ENCODE assay signal across 8 cellular contexts in genomic region chr12:26884765-26885576, GRCh38. TPM values are rescaled to one million over a fixed set of nuclear protein-coding genes. Genes with fewer than 3 reads are reported as not detected.
DNase-seq lines count a peak whose midpoint lies in the region; ATAC-seq and TF ChIP-seq lines count a peak whose summit lies in the region.

No MANE protein-coding gene starts in this region.

- no peaks in the 10 kb centered on the region for H3K79me2 ChIP-seq in GM23248 (ENCODE audit: insufficient read depth)

- H3K27ac Mint-ChIP-seq in activated T-helper 17 cell treated with anti-CD3 and anti-CD28 coated beads, Interleukin-2, amount 50 U/mL, for 72 hours = no peak overlapping the region

- DNase-seq in DMS79 (lab: John Stamatoyannopoulos, UW) (peak; percentile 88), GM23248 (peak; percentile 83), M059J (ENCODE audit: low read depth) (peak; percentile 76), RWPE2 (ENCODE audit: low spot score) (peak; percentile 46), fibroblast of the aortic adventitia (ENCODE audit: low read depth) (peak; percentile 85), non-pigmented ciliary epithelial cell (ENCODE audit: low read depth) (peak; percentile 30), stromal cell of bone marrow (ENCODE audit: low read depth) (peak; percentile 61)

- H3K27me3 ChIP-seq in GM23248 (replicated peaks; ENCODE audit: insufficient read depth) (no peaks in the 10 kb centered on the region; the same call in 1 of the 2 replicates), RWPE2 (ENCODE audit: insufficient read depth, poor library complexity, severe bottlenecking) (no peaks in the 10 kb centered on the region)

- H3K4me3 Mint-ChIP-seq in activated T-helper 17 cell treated with anti-CD3 and anti-CD28 coated beads, Interleukin-2, amount 50 U/mL, for 72 hours = peak overlapping the region; percentile 11

- WGBS in GM23248 (ENCODE audit: low coverage in 1 of 2, low lambda C conversion rate in 2 of 2, missing lambda C conversion rate in 2 of 2), 2 experiments = 7% methylated on average over 16 of the region's 16 CpGs

- peaks cover 11% of the 10 kb centered on the region for H3K27me3 Mint-ChIP-seq in activated T-helper 17 cell treated with anti-CD3 and anti-CD28 coated beads, Interleukin-2, amount 50 U/mL, for 72 hours

- H3K4me2 ChIP-seq in GM23248 (ENCODE audit: unreplicated experiment) = peak overlapping the region; percentile 65

- H3K4me1 ChIP-seq in GM23248 (ENCODE audit: insufficient read depth) (no peaks in the 10 kb centered on the region), RWPE2 (ENCODE audit: insufficient read depth, poor library complexity, severe bottlenecking) (no peaks in the 10 kb centered on the region)

- peaks cover 6% of the 10 kb centered on the region; the same call in 1 of the 2 replicates for H3F3A ChIP-seq in GM23248 (ENCODE audit: insufficient read depth)

- in situ Hi-C loops in GM23248 (cut with MboI) = no loop called here

- H3K4me3 ChIP-seq in GM23248 (no peak overlapping the region), RWPE2 (ENCODE audit: severe bottlenecking) (no peak overlapping the region), fibroblast of the aortic adventitia (ENCODE audit: low read depth, low read length) (no peak overlapping the region)

- no peaks in the 10 kb centered on the region for H3K36me3 Mint-ChIP-seq in activated T-helper 17 cell treated with anti-CD3 and anti-CD28 coated beads, Interleukin-2, amount 50 U/mL, for 72 hours (ENCODE audit: low read depth)

- peaks cover 8% of the 10 kb centered on the region for H3K4me1 Mint-ChIP-seq in activated T-helper 17 cell treated with anti-CD3 and anti-CD28 coated beads, Interleukin-2, amount 50 U/mL, for 72 hours

- no peak overlapping the region for H3K9ac ChIP-seq in GM23248

- H3K27ac ChIP-seq in GM23248 = no peak overlapping the region
- no peak overlapping the region for H3K27ac ChIP-seq in RWPE2 (ENCODE audit: poor library complexity, severe bottlenecking)

- H4K20me1 ChIP-seq in GM23248 (ENCODE audit: insufficient read depth) = no peaks in the 10 kb centered on the region

- no peak overlapping the region for H2AFZ ChIP-seq in GM23248

- peak; percentile 86 for TF ChIP-seq CTCF in RWPE2 (IDR thresholded peaks at IDR 0.05; ENCODE audit: poor library complexity, severe bottlenecking)
- peak; percentile 95 for TF ChIP-seq CTCF in fibroblast of the aortic adventitia (IDR thresholded peaks at IDR 0.05; ENCODE audit: insufficient read depth, low read length)

- no peaks in the 10 kb centered on the region for H3K9me3 ChIP-seq in GM23248 (ENCODE audit: low read depth)
- H3K9me3 ChIP-seq in RWPE2 (ENCODE audit: severe bottlenecking) = no peaks in the 10 kb centered on the region

- H3K9me2 ChIP-seq in GM23248 (ENCODE audit: insufficient read depth) = no peaks in the 10 kb centered on the region

- peak; percentile 67 for ATAC-seq in RWPE2 (ENCODE audit: low read depth)
- peak; percentile 90 for ATAC-seq in activated T-helper 17 cell treated with anti-CD3 and anti-CD28 coated beads, Interleukin-2, amount 50 U/mL, for 72 hours (replicated peaks)

- no peaks in the 10 kb centered on the region for H3K9me3 Mint-ChIP-seq in activated T-helper 17 cell treated with anti-CD3 and anti-CD28 coated beads, Interleukin-2, amount 50 U/mL, for 72 hours

- H3K36me3 ChIP-seq in GM23248 (ENCODE audit: low read depth) = no peaks in the 10 kb centered on the region
- H3K36me3 ChIP-seq in RWPE2 (ENCODE audit: low read depth) = no peaks in the 10 kb centered on the region

RNA-seq across cellular contexts. Expression of gene ITPR2, which starts 52.0 kb away (rescaled TPM):
- total RNA-seq in GM23248 (2014; rRNA removed; shearing (Covaris generic)) = 9.1 and 9.2 TPM in 2 replicates
- 3.6 and 5.0 TPM in 2 replicates for polyA plus RNA-seq in GM23248 (2016; fragmentation: Nextera tagmentation; extraction: Ambion mirVana)
- total RNA-seq in M059J (2014; rRNA removed; shearing (Covaris generic)) = 9.6 and 13.6 TPM in 2 replicates
- total RNA-seq in activated T-helper 17 cell treated with anti-CD3 and anti-CD28 coated beads, Interleukin-2, amount 50 U/mL, for 72 hours = 10 to 100 TPM; 37.1 to 48.2 TPM
- 15.5 and 79.5 TPM in 2 replicates for total RNA-seq in fibroblast of the aortic adventitia (ENCODE audit: low replicate concordance)

RNA-seq across cellular contexts. Expression of gene INTS13, which starts 52.8 kb away (rescaled TPM):
- 31.6 and 49.7 TPM in 2 replicates for total RNA-seq in GM23248 (2014; rRNA removed; shearing (Covaris generic))
- polyA plus RNA-seq in GM23248 (2016; fragmentation: Nextera tagmentation; extraction: Ambion mirVana) = 27.5 and 28.9 TPM in 2 replicates
- 44.3 and 71.4 TPM in 2 replicates for total RNA-seq in M059J (2014; rRNA removed; shearing (Covaris generic))
- 100 to 1,000 TPM in 1 of 2 donors, 10 to 100 TPM in 1; 64.1 to 101 TPM for total RNA-seq in activated T-helper 17 cell treated with anti-CD3 and anti-CD28 coated beads, Interleukin-2, amount 50 U/mL, for 72 hours
- total RNA-seq in fibroblast of the aortic adventitia (ENCODE audit: low replicate concordance) = 12.4 and 52.2 TPM in 2 replicates

RNA-seq across cellular contexts. Expression of gene FGFR1OP2, which starts 53.3 kb away (rescaled TPM):
- total RNA-seq in GM23248 (2014; rRNA removed; shearing (Covaris generic)) = 37.2 and 47.8 TPM in 2 replicates
- 46.1 and 47.3 TPM in 2 replicates for polyA plus RNA-seq in GM23248 (2016; fragmentation: Nextera tagmentation; extraction: Ambion mirVana)
- total RNA-seq in M059J (2014; rRNA removed; shearing (Covaris generic)) = 46.2 and 63.2 TPM in 2 replicates
- 10 to 100 TPM; 51.3 to 77.4 TPM for total RNA-seq in activated T-helper 17 cell treated with anti-CD3 and anti-CD28 coated beads, Interleukin-2, amount 50 U/mL, for 72 hours
- 37.0 and 52.5 TPM in 2 replicates for total RNA-seq in fibroblast of the aortic adventitia (ENCODE audit: low replicate concordance)

Comparison
In these comparisons a context has a peak if more than half of its experiments do, and no peak if none do; other contexts are left out.
1. DNase-seq: peak in every context shown above with its lines; median percentile 88 in DMS79; 85 in fibroblast of the aortic adventitia; 83 in GM23248; 76 in M059J; 61 in stromal cell of bone marrow; 46 in RWPE2; 30 in non-pigmented ciliary epithelial cell.